ENCODE assay signal across 22 cellular contexts in the genomic region with DNA sequence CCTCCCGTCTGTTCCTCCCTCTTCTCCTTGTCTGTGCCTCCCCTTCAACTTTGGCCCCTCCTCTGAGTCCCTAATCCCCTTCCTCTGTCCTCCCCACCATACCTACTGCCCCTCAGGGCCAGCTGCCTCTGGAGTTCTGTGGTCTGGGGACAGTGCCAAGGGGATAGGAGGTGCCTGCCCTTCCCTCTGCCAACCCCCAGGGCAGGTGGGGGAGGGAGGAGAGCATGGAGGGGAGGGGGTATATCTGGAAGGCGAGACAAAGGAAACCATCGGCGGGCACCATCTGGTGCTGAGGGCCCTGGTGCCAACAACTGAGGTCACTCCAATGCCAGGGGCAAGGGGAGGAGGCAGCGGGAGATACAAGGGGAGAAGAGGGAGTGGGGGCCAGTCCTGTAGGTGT. TPM values are rescaled to one million over a fixed set of nuclear protein-coding genes. Genes with fewer than 3 reads are reported as not detected.
DNase-seq lines count a peak whose midpoint lies in the region; ATAC-seq and TF ChIP-seq lines count a peak whose summit lies in the region.
"Had no signal": no experiment of that assay in that cellular context is flagged by ENCODE, and none has a peak within 500 bp of the region (broad histone marks: within the 10 kb centered on the region; RNA-seq: fewer than 3 reads in every experiment).

No MANE protein-coding gene starts in this region.

- BruUV-seq in Panc1 (replicated peaks; lab: Mats Ljungman, UMichigan) = no TSS peak

- ATAC-seq in Panc1 (no peak), HG03045 (IDR thresholded peaks at IDR 0.05; ENCODE audit: unreplicated experiment) (no peak)
- ATAC-seq: K562, lower lobe of right lung, natural killer cell, PC-3 had no signal

- H3K27me3 ChIP-seq in Panc1 (ENCODE audit: control insufficient read depth, insufficient read depth, low read length) = no peaks in the 10 kb centered on the region
- H3K27me3 ChIP-seq: tibial nerve had no signal

- no peak overlapping the region for H3K4me3 ChIP-seq in Panc1 (ENCODE audit: low read depth in 2 of 2, low read length in 2 of 2)
- H3K4me3 ChIP-seq: coronary artery, K562, lower lobe of right lung, tibial nerve had no signal

- CTCF ChIA-PET in Panc1 (lab: Charles Lee) = no interaction called here

- peak; percentile 45 for DNase-seq in G401 (ENCODE audit: low spot score)
- peak; percentile 97 for DNase-seq in NCI-H1694 (lab: John Stamatoyannopoulos, UW)
- DNase-seq in Panc1 (ENCODE audit: low read depth, low spot score) = no peak
- no peak for DNase-seq in mesothelial cell of epicardium (ENCODE audit: low spot score in 2 of 2, unreplicated experiment in 2 of 2)
- no peak for DNase-seq in DMS53 (lab: John Stamatoyannopoulos, UW)
- DNase-seq in glomerular visceral epithelial cell (ENCODE audit: extremely low spot score) = no peak
- DNase-seq in mucosa of gallbladder (ENCODE audit: low spot score) = no peak
- DNase-seq: activated CD4-positive, alpha-beta T cell treated with anti-CD3 and anti-CD28 coated beads, Interleukin-2, amount 10 ng/mL, durations not matched to agents 7 days and 5 days; activated naive CD4-positive, alpha-beta T cell; AML-193; erythroblast; lower lobe of right lung; natural killer cell; NCI-H526 treated with DMSO at 0.1 percent for 48 hours; PC-3; stimulated activated CD4-positive, alpha-beta T cell treated with anti-CD3 and anti-CD28 coated beads, Interleukin-12 subunit alpha, Interleukin-12 subunit beta, amount 100 ng/mL, for 4 hours; stimulated activated naive CD4-positive, alpha-beta T cell had no signal

- H3K4me1 Mint-ChIP-seq in mesothelial cell of epicardium = peaks cover 38% of the 10 kb centered on the region

- H3K27ac Mint-ChIP-seq in mesothelial cell of epicardium = peak overlapping the region; percentile 66
- H3K27ac Mint-ChIP-seq: natural killer cell had no signal

- peak overlapping the region; percentile 36; the same call in 1 of the 2 replicates for H3K27ac ChIP-seq in Panc1 (ENCODE audit: low read length)
- H3K27ac ChIP-seq: coronary artery, tibial nerve had no signal

- TF ChIP-seq CTCF in Panc1 (IDR thresholded peaks at IDR 0.05) = no peak
- TF ChIP-seq CTCF in mesothelial cell of epicardium (IDR thresholded peaks at IDR 0.05; ENCODE audit: unreplicated experiment) = no peak

- in situ Hi-C loops in G401 (cut with HindIII; ENCODE audit: low sequenced_read_pairs) (no loop called here), Panc1 (cut with HindIII; ENCODE audit: low pct_unique_long_range_greater_than_20kb, low sequenced_read_pairs) (no loop called here)

- POLR2A ChIA-PET in Panc1 (lab: Charles Lee) = no interaction called here

- no peaks in the 10 kb centered on the region for H3K27me3 Mint-ChIP-seq in mesothelial cell of epicardium (ENCODE audit: low read depth)

- H3K9me3 ChIP-seq in Panc1 (ENCODE audit: control insufficient read depth, insufficient read depth, low read depth, low read length) = no peaks in the 10 kb centered on the region
- H3K9me3 ChIP-seq: lower lobe of right lung, tibial nerve had no signal

- intact Hi-C loops in Panc1 (cut with micrococcal nuclease; ENCODE audit: unreplicated experiment) = no loop called here

- peaks cover 11% of the 10 kb centered on the region for H3K36me3 Mint-ChIP-seq in mesothelial cell of epicardium
- H3K36me3 Mint-ChIP-seq: natural killer cell had no signal

- peaks cover under 1% of the 10 kb centered on the region; the same call in 1 of the 2 replicates for H3K4me1 ChIP-seq in Panc1 (ENCODE audit: control insufficient read depth, insufficient read depth, low read length)

- no peaks in the 10 kb centered on the region for H3K36me3 ChIP-seq in Panc1 (ENCODE audit: control insufficient read depth, insufficient read depth, low read length)
- H3K36me3 ChIP-seq: tibial nerve had no signal

- H3K4me3 Mint-ChIP-seq in mesothelial cell of epicardium = no peak overlapping the region
- H3K4me3 Mint-ChIP-seq: activated CD4-positive, alpha-beta T cell treated with anti-CD3 and anti-CD28 coated beads, Interleukin-2, amount 10 ng/mL, durations not matched to agents 7 days and 5 days; natural killer cell had no signal

- no peaks in the 10 kb centered on the region for H3K9me3 Mint-ChIP-seq in mesothelial cell of epicardium
- H3K9me3 Mint-ChIP-seq: activated CD4-positive, alpha-beta T cell treated with anti-CD3 and anti-CD28 coated beads, Interleukin-2, amount 10 ng/mL, durations not matched to agents 7 days and 5 days; natural killer cell had no signal

RNA-seq across cellular contexts. Expression of gene RAB25, which starts 9.6 kb away (rescaled TPM):
- not detected in 2 replicates for total RNA-seq in G401 (2014; rRNA removed; shearing (Covaris generic))
- total RNA-seq in Panc1 (2021; ENCODE audit: unreplicated experiment) (not detected), mesothelial cell of epicardium (51.1 to 52.6 TPM (median 51.2 TPM) in 3 replicates), mucosa of gallbladder (103 TPM)
- polyA plus RNA-seq in Panc1 (2012; ENCODE audit: insufficient read length) = not detected
- total RNA-seq: pulmonary artery endothelial cell, tibial nerve had no signal

RNA-seq across cellular contexts. Expression of gene MEX3A, which starts 11.7 kb away (rescaled TPM):
- 21.0 and 21.2 TPM in 2 replicates for total RNA-seq in G401 (2014; rRNA removed; shearing (Covaris generic))
- total RNA-seq in Panc1 (2021; ENCODE audit: unreplicated experiment) (15.8 TPM), mesothelial cell of epicardium (107 to 112 TPM (median 112 TPM) in 3 replicates), mucosa of gallbladder (1.4 TPM)
- polyA plus RNA-seq in Panc1 (2012; ENCODE audit: insufficient read length) = 33.1 TPM

RNA-seq across cellular contexts. Expression of gene LAMTOR2, which starts 15.9 kb away (rescaled TPM):
- 20.1 and 42.3 TPM in 2 replicates for total RNA-seq in G401 (2014; rRNA removed; shearing (Covaris generic))
- 63.4 TPM for total RNA-seq in Panc1 (2021; ENCODE audit: unreplicated experiment)
- polyA plus RNA-seq in Panc1 (2012; ENCODE audit: insufficient read length) = 111 TPM
- 39.2 to 43.4 TPM (median 39.5 TPM) in 3 replicates for total RNA-seq in mesothelial cell of epicardium
- 77.0 TPM for total RNA-seq in mucosa of gallbladder

RNA-seq across cellular contexts. Expression of gene UBQLN4, which starts 16.9 kb away (rescaled TPM):
- total RNA-seq in G401 (2014; rRNA removed; shearing (Covaris generic)) = 29.5 and 30.0 TPM in 2 replicates
- 60.0 TPM for total RNA-seq in Panc1 (2021; ENCODE audit: unreplicated experiment)
- polyA plus RNA-seq in Panc1 (2012; ENCODE audit: insufficient read length) = 54.4 TPM
- total RNA-seq in mesothelial cell of epicardium = 61.2 to 66.7 TPM (median 61.9 TPM) in 3 replicates
- total RNA-seq in mucosa of gallbladder = 34.1 TPM

RNA-seq across cellular contexts. Expression of gene LMNA, which starts 44.0 kb away (rescaled TPM):
- 314 and 341 TPM in 2 replicates for total RNA-seq in G401 (2014; rRNA removed; shearing (Covaris generic))
- total RNA-seq in Panc1 (2021; ENCODE audit: unreplicated experiment) (691 TPM), mesothelial cell of epicardium (91.7 to 96.9 TPM (median 92.4 TPM) in 3 replicates), mucosa of gallbladder (293 TPM)
- polyA plus RNA-seq in Panc1 (2012; ENCODE audit: insufficient read length) = 726 TPM

Comparison
In these comparisons a context has a peak if more than half of its experiments do, and no peak if none do; other contexts are left out.
1. DNase-seq: peak in G401 (single experiment) and NCI-H1694 (single experiment); none in Panc1 (single experiment), mesothelial cell of epicardium (0 of 2), DMS53 (single experiment), glomerular visceral epithelial cell (single experiment) and mucosa of gallbladder (single experiment).
2. RNA of gene RAB25, which starts 9.6 kb away (total RNA-seq): 103 TPM in mucosa of gallbladder (single experiment) and 51.1 to 52.6 TPM in mesothelial cell of epicardium; not detected in G401 and not detected in Panc1 (single experiment); every median in the first group is over 10 times any median in the second.